In genomic region chr13:71274923-71275593, GRCh38 we compare ENCODE assay signal across 12 cellular contexts.
DNase-seq lines count a peak whose midpoint lies in the region; ATAC-seq and TF ChIP-seq lines count a peak whose summit lies in the region.
"Had no signal": no experiment of that assay in that cellular context is flagged by ENCODE, and none has a peak within 500 bp of the region (broad histone marks: within the 10 kb centered on the region; RNA-seq: fewer than 3 reads in every experiment).

No MANE protein-coding gene starts in this region.

- H3K27me3 ChIP-seq in prostate gland (replicated peaks; ENCODE audit: insufficient read depth), result no peaks in the 10 kb centered on the region
- H3K27me3 ChIP-seq: cardiac muscle cell, neural progenitor cell had no signal

- ATAC-seq in GM18870 (IDR thresholded peaks at IDR 0.05; ENCODE audit: unreplicated experiment) (peak; percentile 95), GM21723 (IDR thresholded peaks at IDR 0.05; ENCODE audit: unreplicated experiment) (peak; percentile 83), HG03159 (IDR thresholded peaks at IDR 0.05; ENCODE audit: unreplicated experiment) (peak; percentile 91)
- ATAC-seq: K562 had no signal

- intact Hi-C loops in prostate gland (cut with DNase I), result no loop called here

- no peak overlapping the region for H3K4me3 ChIP-seq in prostate gland
- H3K4me3 ChIP-seq: cardiac muscle cell, K562, neural progenitor cell had no signal

- no peaks in the 10 kb centered on the region for H3K4me1 ChIP-seq in prostate gland (replicated peaks)

- no peak for TF ChIP-seq POLR2A in erythroblast (IDR thresholded peaks at IDR 0.05; ENCODE audit: low read length)
- no peak for TF ChIP-seq POLR2A in prostate gland (IDR thresholded peaks at IDR 0.05)

- H3K27ac ChIP-seq in prostate gland, result no peak overlapping the region
- H3K27ac ChIP-seq: cardiac muscle cell, neural progenitor cell had no signal

- H3K9me3 ChIP-seq in prostate gland, result no peaks in the 10 kb centered on the region

- 83% methylated on average over 5 of the region's 5 CpGs for WGBS in prostate gland

- H3K36me3 ChIP-seq in prostate gland, result no peaks in the 10 kb centered on the region
- H3K36me3 ChIP-seq: cardiac muscle cell, neural progenitor cell had no signal

- TF ChIP-seq CTCF in prostate gland (IDR thresholded peaks at IDR 0.05), result no peak

- peak; percentile 70 for DNase-seq in OCI-M1 (lab: John Stamatoyannopoulos, UW)
- DNase-seq in erythroblast (lab: John Stamatoyannopoulos, UW), result no peak
- DNase-seq in prostate gland (ENCODE audit: low spot score), result no peak
- DNase-seq in occipital lobe (lab: John Stamatoyannopoulos, UW), result no peak
- no peak for DNase-seq in amniotic stem cell (lab: John Stamatoyannopoulos, UW)
- DNase-seq: NCI-H748 treated with DMSO at 0.1 percent for 48 hours had no signal
